10 cellular contexts compared by ENCODE assay signal in genomic region chr14:74549588-74549987, GRCh38. TPM values are rescaled to one million over a fixed set of nuclear protein-coding genes. Genes with fewer than 3 reads are reported as not detected.
DNase-seq lines count a peak whose midpoint lies in the region; ATAC-seq and TF ChIP-seq lines count a peak whose summit lies in the region.
"Had no signal": no experiment of that assay in that cellular context is flagged by ENCODE, and none has a peak within 500 bp of the region (broad histone marks: within the 10 kb centered on the region; RNA-seq: fewer than 3 reads in every experiment).

No MANE protein-coding gene starts in this region.

- no peak overlapping the region for H3K9ac ChIP-seq in MM.1S (ENCODE audit: low read length)

- no peak for TF ChIP-seq POLR2A in thyroid gland (IDR thresholded peaks at IDR 0.05)

- H4K20me1 ChIP-seq in MM.1S (ENCODE audit: insufficient read depth, low read length), result no peaks in the 10 kb centered on the region

- no peak overlapping the region for H2AFZ ChIP-seq in MM.1S (ENCODE audit: low read length)

- H3K79me2 ChIP-seq in MM.1S (ENCODE audit: low read length), result no peaks in the 10 kb centered on the region

- no peaks in the 10 kb centered on the region for H3K9me2 ChIP-seq in MM.1S (replicated peaks; ENCODE audit: insufficient read depth, low read length)

- no peak overlapping the region for H3K4me3 ChIP-seq in fibroblast of villous mesenchyme (ENCODE audit: low read depth, low read length)
- H3K4me3 ChIP-seq in thyroid gland (replicated peaks in 1 of 3), result no peak overlapping the region
- no peak overlapping the region for H3K4me3 ChIP-seq in MM.1S (ENCODE audit: low read length)
- H3K4me3 ChIP-seq: esophagus muscularis mucosa had no signal

- DNase-seq in SIG-M5 treated with dmso at 0.1 percent for 504 hours (lab: John Stamatoyannopoulos, UW; ENCODE audit: unreplicated experiment) (peak; percentile 14), SIG-M5 (lab: John Stamatoyannopoulos, UW) (no peak), fibroblast of villous mesenchyme (ENCODE audit: low read depth) (no peak), thyroid gland (peak; percentile 66 to 76), MM.1S (no peak)
- DNase-seq: stimulated activated naive B cell treated with anti-CD40 and anti-IgM and Interleukin-4, amounts not matched to agents 10 μg/mL and 1 μg/mL and 100 μg/mL, for 72 hours had no signal

- no peaks in the 10 kb centered on the region for H3K27me3 ChIP-seq in thyroid gland
- 0 out of 2 replicates have a peak, but pooled peaks cover under 1% of the 10 kb centered on the region for H3K27me3 ChIP-seq in MM.1S (replicated peaks; ENCODE audit: insufficient read depth, low read length)
- H3K27me3 ChIP-seq: esophagus muscularis mucosa had no signal

- intact Hi-C loops in thyroid gland (cut with DNase I), result no loop called here

- 33% methylated on average over 1 of the region's 1 CpG; no CpG with 5 or more reads in 1 of the 2 donors for WGBS in thyroid gland, 2 donors

- TF ChIP-seq CTCF in VCaP (conservative IDR thresholded peaks at IDR 0.05) (peak; percentile 73), fibroblast of villous mesenchyme (IDR thresholded peaks at IDR 0.05; ENCODE audit: insufficient read depth, low read depth, low read length) (peak; percentile 50), thyroid gland (IDR thresholded peaks at IDR 0.05) (peak in 4 of 6 experiments; percentile 31 to 53 (median 45)), MM.1S (IDR thresholded peaks at IDR 0.05; ENCODE audit: low read length) (no peak)

- H3K9me3 ChIP-seq in thyroid gland (no peaks in the 10 kb centered on the region), MM.1S (replicated peaks; ENCODE audit: insufficient read depth, low read length) (no peaks in the 10 kb centered on the region)
- H3K9me3 ChIP-seq: esophagus muscularis mucosa had no signal

- H3K36me3 ChIP-seq in thyroid gland (no peaks in the 10 kb centered on the region), MM.1S (replicated peaks; ENCODE audit: insufficient read depth, low read length) (no peaks in the 10 kb centered on the region)
- H3K36me3 ChIP-seq: esophagus muscularis mucosa had no signal

- H3K4me2 ChIP-seq in MM.1S (ENCODE audit: low read depth, low read length), result no peak overlapping the region

- peaks cover 68 to 77% of the 10 kb centered on the region in 2 donors for H3K4me1 ChIP-seq in thyroid gland
- H3K4me1 ChIP-seq in MM.1S (ENCODE audit: low read length), result no peaks in the 10 kb centered on the region

- peak overlapping the region; percentile 44 for H3K27ac ChIP-seq in VCaP
- peak overlapping the region; percentile 86 to 95 (median 93) for H3K27ac ChIP-seq in thyroid gland
- H3K27ac ChIP-seq in MM.1S (ENCODE audit: low read length), result no peak overlapping the region
- H3K27ac ChIP-seq: esophagus muscularis mucosa had no signal

- no peaks in the 10 kb centered on the region for H3F3A ChIP-seq in MM.1S (ENCODE audit: insufficient read depth, low read length)

- ATAC-seq in GM18861 (IDR thresholded peaks at IDR 0.05; ENCODE audit: unreplicated experiment), result no peak
- no peak for ATAC-seq in HG02970 (IDR thresholded peaks at IDR 0.05; ENCODE audit: low FRiP score, unreplicated experiment)
- ATAC-seq: stimulated activated naive B cell treated with anti-CD40 and anti-IgM and Interleukin-4, amounts not matched to agents 10 μg/mL and 1 μg/mL and 100 μg/mL, for 72 hours had no signal

RNA-seq across cellular contexts. Expression of gene ISCA2, which starts 56.0 kb away (rescaled TPM):
- total RNA-seq in fibroblast of villous mesenchyme (14.8 and 24.6 TPM in 2 replicates), thyroid gland (10 to 100 TPM; 24.6 to 54.9 (median 44.2) TPM)

RNA-seq across cellular contexts. Expression of gene NPC2, which starts 56.5 kb away (rescaled TPM):
- total RNA-seq in fibroblast of villous mesenchyme (252 and 317 TPM in 2 replicates), thyroid gland (1,000 to 10,000 TPM in 1 of 4 donors, 100 to 1,000 TPM in 3; 583 to 1,617 (median 793) TPM)

Comparison
In these comparisons a context has a peak if more than half of its experiments do, and no peak if none do; other contexts are left out.
1. DNase-seq: peak in SIG-M5 treated with dmso at 0.1 percent for 504 hours (single experiment) and thyroid gland (2 of 2); none in SIG-M5 (single experiment), fibroblast of villous mesenchyme (single experiment) and MM.1S (single experiment).